Comparison of ENCODE assay signal across 6 cellular contexts in genomic region chr16:32284800-32285796, GRCh38. TPM values are rescaled to one million over a fixed set of nuclear protein-coding genes. Genes with fewer than 3 reads are reported as not detected.
"Had no signal": no experiment of that assay in that cellular context is flagged by ENCODE, and none has a peak within 500 bp of the region (broad histone marks: within the 10 kb centered on the region; RNA-seq: fewer than 3 reads in every experiment).

No MANE protein-coding gene starts in this region.

RNA-seq across cellular contexts. Expression of gene TP53TG3D, which starts 32.0 kb away (rescaled TPM):
- total RNA-seq: activated B cell treated with CpG ODN at 0.5 μM for 24 hours; activated CD4-positive, alpha-beta memory T cell treated with anti-CD3 and anti-CD28 coated beads, Interleukin-2, amount 10 ng/mL, durations not matched to agents 7 days and 5 days; body of pancreas; cardiac muscle cell; cerebellum; subcutaneous adipose tissue had no signal
- polyA plus RNA-seq: cardiac muscle cell had no signal
